21 cellular contexts compared by ENCODE assay signal in genomic region chr6:148195511-148195910, GRCh38.
"Had no signal": no experiment of that assay in that cellular context is flagged by ENCODE, and none has a peak within 500 bp of the region (broad histone marks: within the 10 kb centered on the region; RNA-seq: fewer than 3 reads in every experiment).

No MANE protein-coding gene starts in this region.

- H3K4me3 ChIP-seq: coronary artery, esophagus muscularis mucosa, gastroesophageal sphincter, hepatocyte, prostate gland, right lobe of liver, testis, transverse colon had no signal

- H3K4me3 Mint-ChIP-seq: endodermal cell; naive thymus-derived CD4-positive, alpha-beta T cell; nephron progenitor cell; stimulated activated naive B cell treated with anti-CD40 and anti-IgM and Interleukin-4, amounts not matched to agents 10 μg/mL and 1 μg/mL and 100 μg/mL, for 72 hours; stimulated activated naive CD8-positive, alpha-beta T cell treated with anti-CD3 and anti-CD28 coated beads, Interleukin-15, amount 100 ng/mL, for 72 hours had no signal

- FAIRE-seq: endothelial cell of umbilical vein, urothelium cell line had no signal

- ATAC-seq: gastroesophageal sphincter; naive thymus-derived CD4-positive, alpha-beta T cell; right lobe of liver; stimulated activated naive B cell treated with anti-CD40 and anti-IgM and Interleukin-4, amounts not matched to agents 10 μg/mL and 1 μg/mL and 100 μg/mL, for 72 hours; stimulated activated naive CD8-positive, alpha-beta T cell treated with anti-CD3 and anti-CD28 coated beads, Interleukin-15, amount 100 ng/mL, for 72 hours had no signal

- H3K4me1 ChIP-seq: prostate gland had no signal

- DNase-seq: effector CD4-positive, alpha-beta T cell; endodermal cell; foreskin fibroblast; head of caudate nucleus; naive thymus-derived CD4-positive, alpha-beta T cell; nephron progenitor cell; retina; right lobe of liver; stimulated activated CD4-positive, alpha-beta T cell treated with anti-CD3 and anti-CD28 coated beads, Interleukin-4, amount 100 ng/mL, for 4 hours; stimulated activated naive B cell treated with anti-CD40 and anti-IgM and Interleukin-4, amounts not matched to agents 10 μg/mL and 1 μg/mL and 100 μg/mL, for 72 hours; stimulated activated naive CD8-positive, alpha-beta T cell treated with anti-CD3 and anti-CD28 coated beads, Interleukin-15, amount 100 ng/mL, for 72 hours; testis; transverse colon had no signal

- H3K4me2 ChIP-seq: hepatocyte had no signal

- H3K27me3 ChIP-seq: esophagus muscularis mucosa, gastroesophageal sphincter, hepatocyte, right lobe of liver, testis, transverse colon had no signal

- H3K27ac ChIP-seq: coronary artery, esophagus muscularis mucosa, gastroesophageal sphincter, hepatocyte, parathyroid adenoma, prostate gland, right lobe of liver, testis, transverse colon had no signal

- H3K9me3 Mint-ChIP-seq: endodermal cell; nephron progenitor cell; stimulated activated naive B cell treated with anti-CD40 and anti-IgM and Interleukin-4, amounts not matched to agents 10 μg/mL and 1 μg/mL and 100 μg/mL, for 72 hours had no signal

- H3K36me3 Mint-ChIP-seq: stimulated activated naive B cell treated with anti-CD40 and anti-IgM and Interleukin-4, amounts not matched to agents 10 μg/mL and 1 μg/mL and 100 μg/mL, for 72 hours had no signal

- H3K9ac ChIP-seq: parathyroid adenoma had no signal

- H3K27ac Mint-ChIP-seq: endodermal cell; naive thymus-derived CD4-positive, alpha-beta T cell; nephron progenitor cell; stimulated activated naive B cell treated with anti-CD40 and anti-IgM and Interleukin-4, amounts not matched to agents 10 μg/mL and 1 μg/mL and 100 μg/mL, for 72 hours; stimulated activated naive CD8-positive, alpha-beta T cell treated with anti-CD3 and anti-CD28 coated beads, Interleukin-15, amount 100 ng/mL, for 72 hours had no signal

- H2AFZ ChIP-seq: hepatocyte, parathyroid adenoma had no signal

- H3K79me2 ChIP-seq: hepatocyte, parathyroid adenoma had no signal

- H3K36me3 ChIP-seq: esophagus muscularis mucosa, gastroesophageal sphincter, prostate gland, right lobe of liver, transverse colon had no signal

- H3K4me1 Mint-ChIP-seq: endodermal cell; nephron progenitor cell; stimulated activated naive CD8-positive, alpha-beta T cell treated with anti-CD3 and anti-CD28 coated beads, Interleukin-15, amount 100 ng/mL, for 72 hours had no signal

- H3K9me3 ChIP-seq: esophagus muscularis mucosa, gastroesophageal sphincter, prostate gland, right lobe of liver, testis, transverse colon had no signal
